Comparison of ENCODE assay signal across 29 cellular contexts in the genomic region with DNA sequence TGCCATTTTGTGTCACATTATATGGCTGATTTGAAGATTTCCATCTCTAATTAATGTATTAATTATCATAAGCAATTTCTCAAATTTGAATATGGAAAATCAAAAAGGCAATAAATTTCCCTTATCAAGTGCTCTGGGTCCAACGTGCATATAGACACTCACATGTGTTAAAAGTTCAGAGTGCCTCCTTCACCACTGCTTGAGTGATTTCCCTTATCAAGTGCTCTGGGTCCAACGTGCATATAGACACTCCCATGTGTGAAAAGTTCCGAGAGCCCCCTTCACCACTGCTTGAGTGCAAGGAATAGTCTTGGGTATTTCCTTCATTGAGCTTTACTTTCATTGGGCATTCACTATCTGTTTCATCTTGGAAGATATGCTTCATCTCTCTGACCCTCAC.
"Had no signal": no experiment of that assay in that cellular context is flagged by ENCODE, and none has a peak within 500 bp of the region (broad histone marks: within the 10 kb centered on the region; RNA-seq: fewer than 3 reads in every experiment).

No MANE protein-coding gene starts in this region.

- FAIRE-seq: urothelium cell line had no signal

- H3K9me3 ChIP-seq: stomach, suprapubic skin, testis, thoracic aorta, thyroid gland, tibial artery, tibial nerve, transverse colon, upper lobe of left lung, upper lobe of right lung, uterus, vagina had no signal

- DNase-seq: stimulated activated CD4-positive, alpha-beta T cell treated with anti-CD3 and anti-CD28 coated beads, Interleukin-2, amount 100 ng/mL, for 48 hours; stimulated activated CD4-positive, alpha-beta T cell treated with anti-CD3 and anti-CD28 coated beads, Interleukin-4, amount 100 ng/mL, for 1 hour; stimulated activated CD4-positive, alpha-beta T cell treated with anti-CD3 and anti-CD28 coated beads, Interleukin-4, amount 100 ng/mL, for 24 hours; stimulated activated CD4-positive, alpha-beta T cell treated with anti-CD3 and anti-CD28 coated beads, Interleukin-4, amount 100 ng/mL, for 4 hours; stimulated activated CD8-positive, alpha-beta memory T cell treated with anti-CD3 and anti-CD28 coated beads, Interleukin-4, amount 100 ng/mL, for 48 hours; stimulated activated naive B cell treated with anti-CD40 and anti-IgM and Interleukin-4, amounts not matched to agents 10 μg/mL and 1 μg/mL and 100 μg/mL, for 72 hours; stimulated activated naive CD4-positive, alpha-beta T cell; stimulated activated naive CD4-positive, alpha-beta T cell treated with Interleukin-2 at 50 U/mL for 16 hours; stimulated activated naive CD8-positive, alpha-beta T cell treated with anti-CD3 and anti-CD28 coated beads, Interleukin-15, amount 100 ng/mL, for 72 hours; stimulated activated naive CD8-positive, alpha-beta T cell treated with anti-CD3 and anti-CD28 coated beads, Interleukin-15, Interleukin-2, amounts not matched to agents 100 U/mL and 50 U/mL, for 24 hours; stomach; substantia nigra; testis; thyroid gland; tibial artery; transverse colon; trophoblast cell; upper lobe of left lung; upper lobe of right lung; uterus had no signal

- H3K4me3 ChIP-seq: stomach, suprapubic skin, testis, thoracic aorta, thyroid gland, tibial artery, tibial nerve, transverse colon, upper lobe of left lung, upper lobe of right lung, uterus, vagina had no signal

- H3K27me3 ChIP-seq: stomach, suprapubic skin, testis, thyroid gland, tibial artery, tibial nerve, transverse colon, upper lobe of left lung, upper lobe of right lung, uterus, vagina had no signal

- H3K27ac ChIP-seq: stomach, suprapubic skin, testis, thoracic aorta, thyroid gland, tibial artery, tibial nerve, transverse colon, upper lobe of left lung, upper lobe of right lung, uterus, vagina had no signal

- H3K27me3 Mint-ChIP-seq: stimulated activated memory B cell treated with anti-CD40 and anti-IgM and Interleukin-4, amounts not matched to agents 10 μg/mL and 1 μg/mL and 100 μg/mL, for 72 hours; stimulated activated naive B cell treated with anti-CD40 and anti-IgM and Interleukin-4, amounts not matched to agents 10 μg/mL and 1 μg/mL and 100 μg/mL, for 72 hours; stimulated activated naive CD8-positive, alpha-beta T cell treated with anti-CD3 and anti-CD28 coated beads, Interleukin-15, amount 100 ng/mL, for 72 hours; stimulated activated naive CD8-positive, alpha-beta T cell treated with anti-CD3 and anti-CD28 coated beads, Interleukin-15, Interleukin-2, amounts not matched to agents 100 ng/mL and 50 ng/mL, for 24 hours; type B pancreatic cell had no signal

- H3K27ac Mint-ChIP-seq: stimulated activated effector memory CD8-positive, alpha-beta T cell treated with anti-CD3 and anti-CD28 coated beads, Interleukin-12 subunit alpha, Interleukin-12 subunit beta, amount 100 ng/mL, for 72 hours; stimulated activated memory B cell treated with anti-CD40 and anti-IgM and Interleukin-4, amounts not matched to agents 10 μg/mL and 1 μg/mL and 100 μg/mL, for 72 hours; stimulated activated naive B cell treated with anti-CD40 and anti-IgM and Interleukin-4, amounts not matched to agents 10 μg/mL and 1 μg/mL and 100 μg/mL, for 72 hours; stimulated activated naive CD8-positive, alpha-beta T cell treated with anti-CD3 and anti-CD28 coated beads, Interleukin-15, amount 100 ng/mL, for 72 hours; stimulated activated naive CD8-positive, alpha-beta T cell treated with anti-CD3 and anti-CD28 coated beads, Interleukin-15, Interleukin-2, amounts not matched to agents 100 ng/mL and 50 ng/mL, for 24 hours; type B pancreatic cell had no signal

- H3K36me3 Mint-ChIP-seq: stimulated activated effector memory CD8-positive, alpha-beta T cell treated with anti-CD3 and anti-CD28 coated beads, Interleukin-12 subunit alpha, Interleukin-12 subunit beta, amount 100 ng/mL, for 72 hours; stimulated activated memory B cell treated with anti-CD40 and anti-IgM and Interleukin-4, amounts not matched to agents 10 μg/mL and 1 μg/mL and 100 μg/mL, for 72 hours; stimulated activated naive B cell treated with anti-CD40 and anti-IgM and Interleukin-4, amounts not matched to agents 10 μg/mL and 1 μg/mL and 100 μg/mL, for 72 hours; type B pancreatic cell had no signal

- H3K4me3 Mint-ChIP-seq: stimulated activated effector memory CD8-positive, alpha-beta T cell treated with anti-CD3 and anti-CD28 coated beads, Interleukin-12 subunit alpha, Interleukin-12 subunit beta, amount 100 ng/mL, for 72 hours; stimulated activated memory B cell treated with anti-CD40 and anti-IgM and Interleukin-4, amounts not matched to agents 10 μg/mL and 1 μg/mL and 100 μg/mL, for 72 hours; stimulated activated naive B cell treated with anti-CD40 and anti-IgM and Interleukin-4, amounts not matched to agents 10 μg/mL and 1 μg/mL and 100 μg/mL, for 72 hours; stimulated activated naive CD8-positive, alpha-beta T cell treated with anti-CD3 and anti-CD28 coated beads, Interleukin-15, amount 100 ng/mL, for 72 hours; stimulated activated naive CD8-positive, alpha-beta T cell treated with anti-CD3 and anti-CD28 coated beads, Interleukin-15, Interleukin-2, amounts not matched to agents 100 ng/mL and 50 ng/mL, for 24 hours; type B pancreatic cell had no signal

- H3K36me3 ChIP-seq: stomach, suprapubic skin, thoracic aorta, thyroid gland, tibial artery, tibial nerve, transverse colon, upper lobe of left lung, upper lobe of right lung, uterus, vagina had no signal

- H3K9me3 Mint-ChIP-seq: type B pancreatic cell had no signal

- H3K4me1 Mint-ChIP-seq: stimulated activated effector memory CD8-positive, alpha-beta T cell treated with anti-CD3 and anti-CD28 coated beads, Interleukin-12 subunit alpha, Interleukin-12 subunit beta, amount 100 ng/mL, for 72 hours; stimulated activated memory B cell treated with anti-CD40 and anti-IgM and Interleukin-4, amounts not matched to agents 10 μg/mL and 1 μg/mL and 100 μg/mL, for 72 hours; stimulated activated naive B cell treated with anti-CD40 and anti-IgM and Interleukin-4, amounts not matched to agents 10 μg/mL and 1 μg/mL and 100 μg/mL, for 72 hours; stimulated activated naive CD8-positive, alpha-beta T cell treated with anti-CD3 and anti-CD28 coated beads, Interleukin-15, amount 100 ng/mL, for 72 hours had no signal

- H3K4me1 ChIP-seq: stomach, suprapubic skin, testis, thyroid gland, tibial artery, tibial nerve, transverse colon, upper lobe of left lung, upper lobe of right lung, uterus, vagina had no signal
